In the genomic region with DNA sequence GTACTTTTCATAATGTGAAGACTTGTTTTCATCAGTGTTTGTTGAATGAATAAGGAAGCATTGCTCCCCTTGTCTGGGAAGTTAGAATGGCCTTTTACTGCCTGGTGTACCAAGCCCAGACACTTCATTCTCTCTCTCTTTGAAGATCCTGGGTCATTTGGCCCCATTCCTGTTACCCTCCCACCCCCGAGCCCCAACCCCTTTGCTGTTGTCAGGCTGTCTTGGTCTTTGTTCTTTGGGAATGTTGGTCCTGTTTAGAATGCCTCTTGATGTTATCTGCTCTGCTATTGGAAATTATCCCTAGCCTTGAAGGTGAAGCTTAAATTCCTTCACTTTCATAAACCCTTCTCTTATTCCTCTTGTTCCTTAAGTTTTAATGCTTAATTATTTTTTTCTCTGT, we compare ENCODE assay signal across 36 cellular contexts.
"Had no signal": no experiment of that assay in that cellular context is flagged by ENCODE, and none has a peak within 500 bp of the region (broad histone marks: within the 10 kb centered on the region; RNA-seq: fewer than 3 reads in every experiment).

No MANE protein-coding gene starts in this region.

- H3K27me3 Mint-ChIP-seq: activated CD4-positive, alpha-beta memory T cell treated with anti-CD3 and anti-CD28 coated beads, Interleukin-2, amount 10 ng/mL, durations not matched to agents 7 days and 5 days; activated CD8-positive, alpha-beta memory T cell treated with anti-CD3 and anti-CD28 coated beads, Interleukin-2, amount 10 ng/mL, durations not matched to agents 7 days and 5 days; activated naive CD8-positive, alpha-beta T cell treated with anti-CD3 and anti-CD28 coated beads, Interleukin-2, amount 10 ng/mL, durations not matched to agents 7 days and 5 days had no signal

- H3K27me3 ChIP-seq: ascending aorta, body of pancreas, breast epithelium, MG63, Peyer's patch had no signal

- H3K9me3 ChIP-seq: ascending aorta, body of pancreas, breast epithelium, MG63, Peyer's patch had no signal

- H3K9me3 Mint-ChIP-seq: activated CD4-positive, alpha-beta memory T cell treated with anti-CD3 and anti-CD28 coated beads, Interleukin-2, amount 10 ng/mL, durations not matched to agents 7 days and 5 days; activated naive CD8-positive, alpha-beta T cell treated with anti-CD3 and anti-CD28 coated beads, Interleukin-2, amount 10 ng/mL, durations not matched to agents 7 days and 5 days had no signal

- H3K27ac Mint-ChIP-seq: activated CD4-positive, alpha-beta memory T cell treated with anti-CD3 and anti-CD28 coated beads, Interleukin-2, amount 10 ng/mL, durations not matched to agents 7 days and 5 days; activated CD8-positive, alpha-beta memory T cell treated with anti-CD3 and anti-CD28 coated beads, Interleukin-2, amount 10 ng/mL, durations not matched to agents 7 days and 5 days; activated naive CD8-positive, alpha-beta T cell treated with anti-CD3 and anti-CD28 coated beads, Interleukin-2, amount 10 ng/mL, durations not matched to agents 7 days and 5 days had no signal

- H3K4me1 Mint-ChIP-seq: activated CD4-positive, alpha-beta memory T cell treated with anti-CD3 and anti-CD28 coated beads, Interleukin-2, amount 10 ng/mL, durations not matched to agents 7 days and 5 days; activated CD8-positive, alpha-beta memory T cell treated with anti-CD3 and anti-CD28 coated beads, Interleukin-2, amount 10 ng/mL, durations not matched to agents 7 days and 5 days; activated naive CD8-positive, alpha-beta T cell treated with anti-CD3 and anti-CD28 coated beads, Interleukin-2, amount 10 ng/mL, durations not matched to agents 7 days and 5 days had no signal

- H3K4me3 ChIP-seq: ascending aorta, body of pancreas, breast epithelium, MG63, Peyer's patch had no signal

- H3K36me3 ChIP-seq: ascending aorta, breast epithelium, Peyer's patch, WERI-Rb-1 had no signal

- ATAC-seq: activated CD8-positive, alpha-beta memory T cell treated with anti-CD3 and anti-CD28 coated beads, Interleukin-2, amount 10 ng/mL, durations not matched to agents 7 days and 5 days; body of pancreas; PC-3; Right ventricle myocardium inferior had no signal

- DNase-seq: activated CD4-positive, alpha-beta memory T cell treated with anti-CD3 and anti-CD28 coated beads, Interleukin-2, amount 10 ng/mL, durations not matched to agents 7 days and 5 days; activated CD4-positive, alpha-beta T cell treated with anti-CD3 and anti-CD28 coated beads for 1 hour; activated CD4-positive, alpha-beta T cell treated with anti-CD3 and anti-CD28 coated beads for 48 hours; activated CD4-positive, CD25-positive, alpha-beta regulatory T cell; activated CD8-positive, alpha-beta memory T cell treated with anti-CD3 and anti-CD28 coated beads for 24 hours; activated CD8-positive, alpha-beta memory T cell treated with anti-CD3 and anti-CD28 coated beads, Interleukin-2, amount 10 ng/mL, durations not matched to agents 7 days and 5 days; activated CD8-positive, alpha-beta memory T cell treated with anti-CD3 and anti-CD28 coated beads, Interleukin-2, amount 50 U/mL, for 48 hours; activated effector memory CD4-positive, alpha-beta T cell treated with anti-CD3 and anti-CD28 coated beads, Interleukin-2, amount 50 U/mL, for 16 hours; activated naive CD4-positive, alpha-beta T cell; activated naive CD4-positive, alpha-beta T cell treated with anti-CD3 and anti-CD28 coated beads, Interleukin-2, amount 50 U/mL, for 16 hours; activated naive CD8-positive, alpha-beta T cell treated with anti-CD3 and anti-CD28 coated beads, Interleukin-2, amount 10 ng/mL, durations not matched to agents 7 days and 5 days; activated T-cell treated with anti-CD3 and anti-CD28 coated beads, Interleukin-2, amount 50 U/mL, for 48 hours; amygdala; body of pancreas; Kasumi-1; MG63; NCI-H1048; NCI-H1105 treated with DMSO at 0.1 percent for 48 hours; NCI-H1436; NCI-H1694 treated with DMSO at 0.1 percent for 48 hours; NCI-H2029; NCI-H345; NCI-H526; NCI-H748 treated with DMSO at 0.1 percent for 48 hours; NK-92 treated with Interleukin-12 subunit alpha and Interleukin-12 subunit beta, amount 100 ng/mL, for 24 hours; PC-3; Peyer's patch; SW 1271; T-helper 1 cell; T-helper 2 cell; T-helper 9 cell; WERI-Rb-1 had no signal

- H3K4me3 Mint-ChIP-seq: activated CD4-positive, alpha-beta memory T cell treated with anti-CD3 and anti-CD28 coated beads, Interleukin-2, amount 10 ng/mL, durations not matched to agents 7 days and 5 days; activated CD8-positive, alpha-beta memory T cell treated with anti-CD3 and anti-CD28 coated beads, Interleukin-2, amount 10 ng/mL, durations not matched to agents 7 days and 5 days; activated naive CD8-positive, alpha-beta T cell treated with anti-CD3 and anti-CD28 coated beads, Interleukin-2, amount 10 ng/mL, durations not matched to agents 7 days and 5 days had no signal

- H3K4me1 ChIP-seq: breast epithelium, Peyer's patch had no signal

- H3K27ac ChIP-seq: ascending aorta, body of pancreas, breast epithelium, Peyer's patch, RWPE1, WERI-Rb-1 had no signal
